Comparison of ENCODE assay signal across 14 cellular contexts in genomic region chr5:65866837-65867508, GRCh38. TPM values are rescaled to one million over a fixed set of nuclear protein-coding genes. Genes with fewer than 3 reads are reported as not detected.
DNase-seq lines count a peak whose midpoint lies in the region; ATAC-seq lines count a peak whose summit lies in the region.
"Had no signal": no experiment of that assay in that cellular context is flagged by ENCODE, and none has a peak within 500 bp of the region (broad histone marks: within the 10 kb centered on the region; RNA-seq: fewer than 3 reads in every experiment).

No MANE protein-coding gene starts in this region.

- H3K27me3 Mint-ChIP-seq in T-helper 17 cell, result no peaks in the 10 kb centered on the region

- H4K20me1 ChIP-seq in BLaER1, result no peaks in the 10 kb centered on the region

- H3K79me2 ChIP-seq in ACC112 (ENCODE audit: control insufficient read depth, insufficient read depth, low read length, unreplicated experiment), result no peaks in the 10 kb centered on the region

- H3K4me3 ChIP-seq in ACC112 (ENCODE audit: low read depth, low read length), result no peak overlapping the region
- H3K4me3 ChIP-seq in BLaER1, result no peak overlapping the region
- H3K4me3 ChIP-seq: GM23338 had no signal

- peak overlapping the region; percentile 63 for H3K4me2 ChIP-seq in BLaER1
- H3K4me2 ChIP-seq: GM23338 had no signal

- H2AFZ ChIP-seq in ACC112 (ENCODE audit: low read length, unreplicated experiment), result peak overlapping the region; percentile 39
- H2AFZ ChIP-seq: GM23338 had no signal

- ATAC-seq in T-helper 17 cell, result peak; percentile 69
- ATAC-seq in HG02571 (IDR thresholded peaks at IDR 0.05; ENCODE audit: unreplicated experiment), result no peak
- no peak for ATAC-seq in GM19351 (IDR thresholded peaks at IDR 0.05; ENCODE audit: unreplicated experiment)
- ATAC-seq: GM23338 had no signal

- H3K9me3 ChIP-seq in BLaER1, result peaks cover 7% of the 10 kb centered on the region
- H3K9me3 ChIP-seq in T-helper 17 cell (ENCODE audit: control insufficient read depth, low read length, poor library complexity, severe bottlenecking), result no peaks in the 10 kb centered on the region

- DNase-seq in T-helper 17 cell (no peak), kidney tubule cell (ENCODE audit: low spot score) (peak; percentile 45), UCSD-AML1 (lab: John Stamatoyannopoulos, UW; ENCODE audit: unreplicated experiment) (no peak)
- DNase-seq: activated CD4-positive, alpha-beta T cell treated with anti-CD3 and anti-CD28 coated beads, Interleukin-2, amount 50 U/mL, for 48 hours; erythroblast; NCI-H1105; NCI-H446 treated with DMSO at 0.1 percent for 48 hours; retina; stimulated activated CD4-positive, alpha-beta T cell treated with anti-CD3 and anti-CD28 coated beads, Interleukin-2, amount 100 ng/mL, for 24 hours had no signal

- H3K4me1 ChIP-seq in ACC112 (ENCODE audit: control insufficient read depth, insufficient read depth, low read length, unreplicated experiment) (peaks cover 21% of the 10 kb centered on the region), BLaER1 (peaks cover 13% of the 10 kb centered on the region)

- peak overlapping the region; percentile 72 for H3K4me3 Mint-ChIP-seq in T-helper 17 cell
- H3K4me3 Mint-ChIP-seq: GM23338 had no signal

- H3K27ac ChIP-seq in ACC112 (ENCODE audit: low read depth, low read length), result no peak overlapping the region
- peak overlapping the region; percentile 35; the same call in 1 of the 2 replicates for H3K27ac ChIP-seq in BLaER1

- peak overlapping the region; percentile 86 for H3K27ac Mint-ChIP-seq in T-helper 17 cell
- H3K27ac Mint-ChIP-seq: GM23338 had no signal

- H3K4me1 Mint-ChIP-seq in T-helper 17 cell, result peaks cover 20% of the 10 kb centered on the region
- H3K4me1 Mint-ChIP-seq: GM23338 had no signal

- H3K9ac ChIP-seq in BLaER1, result no peak overlapping the region

- H3K36me3 ChIP-seq in ACC112 (ENCODE audit: insufficient read depth, low read length), result no peaks in the 10 kb centered on the region
- no peaks in the 10 kb centered on the region for H3K36me3 ChIP-seq in BLaER1

- H3K36me3 Mint-ChIP-seq in T-helper 17 cell (ENCODE audit: low read depth), result peaks cover 2% of the 10 kb centered on the region

- H3K27me3 ChIP-seq in ACC112 (ENCODE audit: insufficient read depth, low read length), result no peaks in the 10 kb centered on the region
- H3K27me3 ChIP-seq in BLaER1, result no peaks in the 10 kb centered on the region

RNA-seq across cellular contexts. Expression of gene ERBIN, which starts 59.4 kb away (rescaled TPM):
- 10 to 100 TPM; 96.2 to 98.6 TPM for total RNA-seq in T-helper 17 cell
